ENCODE assay signal across 19 cellular contexts in genomic region chr12:108797677-108798076, GRCh38.
"Had no signal": no experiment of that assay in that cellular context is flagged by ENCODE, and none has a peak within 500 bp of the region (broad histone marks: within the 10 kb centered on the region; RNA-seq: fewer than 3 reads in every experiment).

No MANE protein-coding gene starts in this region.

- H3K9me3 Mint-ChIP-seq: activated B cell treated with CpG ODN at 0.5 μM for 24 hours; activated CD8-positive, alpha-beta T cell treated with anti-CD3 and anti-CD28 coated beads for 36 hours; dendritic cell treated with granulocyte-macrophage colony-stimulating factor and Interleukin-4, amounts not matched to agents 40 ng/mL and 50 ng/mL, for 4 days; effector memory CD8-positive, alpha-beta T cell; neural crest cell; stimulated activated effector memory CD8-positive, alpha-beta T cell treated with anti-CD3 and anti-CD28 coated beads, Interleukin-12 subunit alpha, Interleukin-12 subunit beta, amount 100 ng/mL, for 72 hours had no signal

- H3K27me3 ChIP-seq: brain microvascular endothelial cell, ovary, tibial artery, vagina had no signal

- H3K27me3 Mint-ChIP-seq: activated B cell treated with CpG ODN at 0.5 μM for 24 hours; activated CD8-positive, alpha-beta T cell treated with anti-CD3 and anti-CD28 coated beads for 36 hours; activated naive CD8-positive, alpha-beta T cell; dendritic cell treated with granulocyte-macrophage colony-stimulating factor and Interleukin-4, amounts not matched to agents 40 ng/mL and 50 ng/mL, for 4 days; effector memory CD8-positive, alpha-beta T cell had no signal

- H3K27ac ChIP-seq: brain microvascular endothelial cell, ovary had no signal

- H3K36me3 ChIP-seq: ovary had no signal

- H3K4me3 ChIP-seq: ovary, tibial artery, vagina had no signal

- H3K4me3 Mint-ChIP-seq: activated B cell treated with CpG ODN at 0.5 μM for 24 hours; activated CD8-positive, alpha-beta T cell treated with anti-CD3 and anti-CD28 coated beads for 36 hours; activated naive CD8-positive, alpha-beta T cell; dendritic cell treated with granulocyte-macrophage colony-stimulating factor and Interleukin-4, amounts not matched to agents 40 ng/mL and 50 ng/mL, for 4 days; effector memory CD8-positive, alpha-beta T cell; neural crest cell; stimulated activated effector memory CD8-positive, alpha-beta T cell treated with anti-CD3 and anti-CD28 coated beads, Interleukin-12 subunit alpha, Interleukin-12 subunit beta, amount 100 ng/mL, for 72 hours had no signal

- H3K27ac Mint-ChIP-seq: activated B cell treated with CpG ODN at 0.5 μM for 24 hours; activated CD8-positive, alpha-beta T cell treated with anti-CD3 and anti-CD28 coated beads for 36 hours; activated naive CD8-positive, alpha-beta T cell; dendritic cell treated with granulocyte-macrophage colony-stimulating factor and Interleukin-4, amounts not matched to agents 40 ng/mL and 50 ng/mL, for 4 days; effector memory CD8-positive, alpha-beta T cell; stimulated activated effector memory CD8-positive, alpha-beta T cell treated with anti-CD3 and anti-CD28 coated beads, Interleukin-12 subunit alpha, Interleukin-12 subunit beta, amount 100 ng/mL, for 72 hours had no signal

- ATAC-seq: activated CD8-positive, alpha-beta T cell treated with anti-CD3 and anti-CD28 coated beads for 36 hours; effector memory CD8-positive, alpha-beta T cell; stimulated activated effector memory CD8-positive, alpha-beta T cell treated with anti-CD3 and anti-CD28 coated beads, Interleukin-12 subunit alpha, Interleukin-12 subunit beta, amount 100 ng/mL, for 72 hours had no signal

- H3K9me3 ChIP-seq: ovary, tibial artery, vagina had no signal

- DNase-seq: activated B cell treated with CpG ODN at 0.5 μM for 24 hours; activated CD4-positive, alpha-beta T cell treated with anti-CD3 and anti-CD28 coated beads for 48 hours; activated CD8-positive, alpha-beta T cell treated with anti-CD3 and anti-CD28 coated beads for 36 hours; activated gamma-delta T cell treated with Interleukin-2 at 50 U/mL for 16 hours; activated T-cell treated with anti-CD3 and anti-CD28 coated beads, Interleukin-2, amount 50 U/mL, for 48 hours; amniotic stem cell; brain microvascular endothelial cell; cerebellar nuclear complex; effector memory CD8-positive, alpha-beta T cell; mesendoderm; ovary; stimulated activated CD4-positive, alpha-beta T cell treated with anti-CD3 and anti-CD28 coated beads, Interleukin-2, amount 100 ng/mL, for 24 hours; T-helper 2 cell; tibial artery had no signal
